1 cellular context compared by ENCODE assay signal in genomic region chr5:147336871-147337270, GRCh38.
TF ChIP-seq lines count a peak whose summit lies in the region.

No MANE protein-coding gene starts in this region.

TF ChIP-seq in IMR-90, 13 proteins besides CTCF, POLR2A, EP300 and RAD21:
- no peak for TF ChIP-seq MAFK (IDR thresholded peaks at IDR 0.05; ENCODE audit: low read depth, low read length)
- TF ChIP-seq MAZ (IDR thresholded peaks at IDR 0.05; ENCODE audit: borderline replicate concordance, low read depth, low read length), result no peak
- no peak for TF ChIP-seq MXI1 (IDR thresholded peaks at IDR 0.05; ENCODE audit: borderline replicate concordance, low read depth, low read length)
- TF ChIP-seq RFX5 (IDR thresholded peaks at IDR 0.05; ENCODE audit: low read depth, low read length), result no peak
- TF ChIP-seq CHD1 (IDR thresholded peaks at IDR 0.05; ENCODE audit: low read depth, low read length), result no peak
- TF ChIP-seq FOS (IDR thresholded peaks at IDR 0.05; ENCODE audit: low read depth, low read length), result no peak
- TF ChIP-seq RCOR1 (IDR thresholded peaks at IDR 0.05; ENCODE audit: insufficient replicate concordance, low read length), result no peak
- no peak for TF ChIP-seq USF2 (IDR thresholded peaks at IDR 0.05; ENCODE audit: low read depth, low read length)
- no peak for TF ChIP-seq BHLHE40 (IDR thresholded peaks at IDR 0.05; ENCODE audit: low read depth, low read length)
- no peak for TF ChIP-seq CEBPB (IDR thresholded peaks at IDR 0.05; ENCODE audit: low read depth, low read length)
- TF ChIP-seq ELK1 (IDR thresholded peaks at IDR 0.05; ENCODE audit: borderline replicate concordance, low read depth, low read length), result no peak
- no peak for TF ChIP-seq SMC3 (IDR thresholded peaks at IDR 0.05; ENCODE audit: low read depth, low read length)
- TF ChIP-seq NFE2L2 (IDR thresholded peaks at IDR 0.05; ENCODE audit: low read depth, low read length), result no peak
TF ChIP-seq in IMR-90: peak in this region for 0.
